Comparison of ENCODE assay signal across 8 cellular contexts in genomic region chr17:77441130-77441920, GRCh38.
A peak's percentile ranks its signal among the peaks of the same experiment; 100 is the strongest.
DNase-seq lines count a peak whose midpoint lies in the region; ATAC-seq and TF ChIP-seq lines count a peak whose summit lies in the region.

No MANE protein-coding gene starts in this region.

- peaks cover 2% of the 10 kb centered on the region for H3K4me1 ChIP-seq in urinary bladder (ENCODE audit: insufficient read depth)

- H3K4me1 Mint-ChIP-seq in activated T-cell treated with anti-CD3 and anti-CD28 coated beads, Interleukin-2, amount 50 U/mL, for 72 hours (ENCODE audit: low read depth) = peaks cover 100% of the 10 kb centered on the region
- H3K4me1 Mint-ChIP-seq in mesothelial cell of epicardium = peaks cover 65% of the 10 kb centered on the region

- no peak for TF ChIP-seq CTCF in mesothelial cell of epicardium (IDR thresholded peaks at IDR 0.05; ENCODE audit: unreplicated experiment)

- DNase-seq in DMS153 (lab: John Stamatoyannopoulos, UW) (peak; percentile 48), DMS153 treated with DMSO at 0.1 percent for 48 hours (lab: John Stamatoyannopoulos, UW; ENCODE audit: unreplicated experiment) (no peak), mesothelial cell of epicardium (ENCODE audit: low spot score in 2 of 2, unreplicated experiment in 2 of 2) (no peak), HT-29 (ENCODE audit: low spot score) (no peak)
- DNase-seq in NK-92 treated with Interleukin-12 subunit alpha and Interleukin-12 subunit beta, amount 100 ng/mL, for 24 hours (lab: John Stamatoyannopoulos, UW) = peak; percentile 76
- DNase-seq in activated T-cell treated with anti-CD3 and anti-CD28 coated beads, Interleukin-2, amount 50 U/mL, for 72 hours = peak; percentile 76 to 84

- peak overlapping the region; percentile 87 for H3K27ac Mint-ChIP-seq in activated T-cell treated with anti-CD3 and anti-CD28 coated beads, Interleukin-2, amount 50 U/mL, for 72 hours
- peak overlapping the region; percentile 43 for H3K27ac Mint-ChIP-seq in mesothelial cell of epicardium

- WGBS in urinary bladder = 66% methylated on average over 15 of the region's 15 CpGs

- no peaks in the 10 kb centered on the region for H3K36me3 ChIP-seq in urinary bladder (ENCODE audit: insufficient read depth)

- H3K27me3 Mint-ChIP-seq in activated T-cell treated with anti-CD3 and anti-CD28 coated beads, Interleukin-2, amount 50 U/mL, for 72 hours (ENCODE audit: low read depth) = no peaks in the 10 kb centered on the region
- H3K27me3 Mint-ChIP-seq in mesothelial cell of epicardium (ENCODE audit: low read depth) = no peaks in the 10 kb centered on the region

- peaks cover 1 to 5% of the 10 kb centered on the region in 2 donors for H3K36me3 Mint-ChIP-seq in activated T-cell treated with anti-CD3 and anti-CD28 coated beads, Interleukin-2, amount 50 U/mL, for 72 hours (ENCODE audit: insufficient read depth in 2 of 2)
- H3K36me3 Mint-ChIP-seq in mesothelial cell of epicardium = no peaks in the 10 kb centered on the region

- ATAC-seq in HG02970 (IDR thresholded peaks at IDR 0.05; ENCODE audit: low FRiP score, unreplicated experiment) = peak; percentile 38
- peak; percentile 56 to 59 for ATAC-seq in activated T-cell treated with anti-CD3 and anti-CD28 coated beads, Interleukin-2, amount 50 U/mL, for 72 hours (replicated peaks in 1 of 2)

- H3K27ac ChIP-seq in urinary bladder (ENCODE audit: low read depth) = peak overlapping the region; percentile 35

- no peak overlapping the region for H3K4me3 ChIP-seq in urinary bladder (ENCODE audit: low read depth, low read length)

- peak overlapping the region; percentile 88 to 90 for H3K4me3 Mint-ChIP-seq in activated T-cell treated with anti-CD3 and anti-CD28 coated beads, Interleukin-2, amount 50 U/mL, for 72 hours
- no peak overlapping the region for H3K4me3 Mint-ChIP-seq in mesothelial cell of epicardium

- no peaks in the 10 kb centered on the region for H3K9me3 Mint-ChIP-seq in activated T-cell treated with anti-CD3 and anti-CD28 coated beads, Interleukin-2, amount 50 U/mL, for 72 hours
- no peaks in the 10 kb centered on the region for H3K9me3 Mint-ChIP-seq in mesothelial cell of epicardium

Comparison
In these comparisons a context has a peak if more than half of its experiments do, and no peak if none do; other contexts are left out.
1. DNase-seq: peak in DMS153 (single experiment), NK-92 treated with Interleukin-12 subunit alpha and Interleukin-12 subunit beta, amount 100 ng/mL, for 24 hours (single experiment) and activated T-cell treated with anti-CD3 and anti-CD28 coated beads, Interleukin-2, amount 50 U/mL, for 72 hours (2 of 2); none in DMS153 treated with DMSO at 0.1 percent for 48 hours (single experiment), mesothelial cell of epicardium (0 of 2) and HT-29 (single experiment).